Comparison of ENCODE assay signal across 1 cellular context in the genomic region with DNA sequence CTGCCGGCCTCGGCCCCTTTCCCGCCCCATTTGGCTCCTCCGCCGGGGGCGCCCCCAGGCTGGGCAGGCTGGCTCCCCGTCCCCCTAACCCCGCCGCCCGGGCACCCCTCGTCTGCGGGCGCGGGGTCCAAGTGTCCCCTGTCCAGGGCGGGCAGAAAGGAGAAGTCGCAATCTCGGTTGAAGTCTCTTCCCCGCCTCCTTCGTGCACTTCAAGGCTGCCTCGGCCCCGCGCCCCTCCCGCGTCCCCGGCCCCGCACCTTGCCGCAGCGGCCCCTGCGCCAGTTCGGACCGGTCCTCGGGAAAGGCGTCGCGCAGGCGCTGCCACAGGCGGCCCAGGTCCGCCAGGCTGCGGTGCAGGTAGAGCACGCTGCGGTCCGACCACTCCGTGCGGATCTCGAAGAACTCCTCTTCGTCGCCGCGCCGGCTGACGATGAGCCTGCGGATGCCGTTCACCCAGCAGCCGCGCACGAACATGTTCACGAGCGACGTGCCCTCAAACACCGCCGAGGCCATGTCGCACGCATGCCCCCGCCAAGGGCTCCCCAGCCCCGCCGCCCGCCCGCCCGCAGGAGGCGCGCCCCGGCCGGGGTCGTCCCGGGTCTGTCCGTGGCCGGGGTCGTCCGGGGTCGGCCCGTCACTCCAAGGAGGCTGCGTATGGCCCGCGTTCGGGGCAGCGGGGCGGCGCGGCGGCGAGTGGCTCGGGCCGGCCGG.
TF ChIP-seq lines count a peak whose summit lies in the region.

PXDC1 (minus strand) TSS at position 695 of the 711 bp plus-strand sequence; CDS start at position 513, 182 bp downstream.

TF ChIP-seq in liver, 16 proteins besides CTCF, POLR2A, EP300 and RAD21 (continued from another document):
- TF ChIP-seq ZBTB33 (IDR thresholded peaks at IDR 0.05): no peak
- TF ChIP-seq HNF4G (IDR thresholded peaks at IDR 0.05): no peak
- no peak for TF ChIP-seq EGR1 (IDR thresholded peaks at IDR 0.05; ENCODE audit: low read depth in 2 of 2)
- TF ChIP-seq TAF1 (conservative IDR thresholded peaks at IDR 0.05): no peak
- TF ChIP-seq, protein P1, sequence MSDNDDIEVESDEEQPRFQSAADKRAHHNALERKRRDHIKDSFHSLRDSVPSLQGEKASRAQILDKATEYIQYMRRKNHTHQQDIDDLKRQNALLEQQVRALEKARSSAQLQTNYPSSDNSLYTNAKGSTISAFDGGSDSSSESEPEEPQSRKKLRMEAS (IDR thresholded peaks at IDR 0.05): no peak
